In genomic region chr7:37433166-37433565, GRCh38 we compare ENCODE assay signal across 10 cellular contexts. TPM values are rescaled to one million over a fixed set of nuclear protein-coding genes. Genes with fewer than 3 reads are reported as not detected.
A peak's percentile ranks its signal among the peaks of the same experiment; 100 is the strongest.
DNase-seq lines count a peak whose midpoint lies in the region; ATAC-seq, FAIRE-seq and TF ChIP-seq lines count a peak whose summit lies in the region.
"Had no signal": no experiment of that assay in that cellular context is flagged by ENCODE, and none has a peak within 500 bp of the region (broad histone marks: within the 10 kb centered on the region; RNA-seq: fewer than 3 reads in every experiment).

No MANE protein-coding gene starts in this region.

- H3K4me3 ChIP-seq in A549 = no peak overlapping the region
- H3K4me3 ChIP-seq in CD4-positive, alpha-beta memory T cell (ENCODE audit: low read length in 2 of 2) = no peak overlapping the region
- no peak overlapping the region for H3K4me3 ChIP-seq in pancreas

- TF ChIP-seq EP300 in A549 (IDR thresholded peaks at IDR 0.05) = no peak

- CTCF ChIA-PET in A549 (lab: Yijun Ruan, JAX) = no interaction called here
- CTCF ChIA-PET in CD4-positive, alpha-beta memory T cell (lab: Charles Lee; ENCODE audit: partially characterized antibody) = no interaction called here

- peak overlapping the region in 4 of 8 donors; percentile 31 to 73 (median 70) for H3K4me3 Mint-ChIP-seq in CD4-positive, alpha-beta memory T cell
- H3K4me3 Mint-ChIP-seq in HFFc6 = no peak overlapping the region

- TF ChIP-seq CTCF in A549 (IDR thresholded peaks at IDR 0.05) = 0 out of 3 replicates have a peak, but pooled peaks have one; percentile 9
- TF ChIP-seq CTCF in pancreas (IDR thresholded peaks at IDR 0.05) = no peak
- no peak for TF ChIP-seq CTCF in HFFc6 (IDR thresholded peaks at IDR 0.05)

- peaks cover 55 to 79% (median 64%) of the 10 kb centered on the region in 4 donors for H3K4me1 Mint-ChIP-seq in CD4-positive, alpha-beta memory T cell
- no peaks in the 10 kb centered on the region for H3K4me1 Mint-ChIP-seq in HFFc6 (ENCODE audit: low read depth)

- peak in 1 of 2 experiments; percentile 18 for DNase-seq in A549 (ENCODE audit: low read depth in 1 of 2, low spot score in 1 of 2)
- DNase-seq in CD4-positive, alpha-beta memory T cell = no peak
- DNase-seq in RKO (ENCODE audit: low spot score) = peak; percentile 1
- no peak for DNase-seq in left ventricle myocardium superior
- no peak for DNase-seq in AG08396 (ENCODE audit: low spot score)
- DNase-seq in pancreas = no peak
- DNase-seq in HFFc6 = no peak
- DNase-seq: DMS79 treated with DMSO at 0.1 percent for 48 hours, kidney glomerular epithelial cell, NCI-H226 had no signal

- H3K27ac ChIP-seq in A549 (no peak overlapping the region), pancreas (no peak overlapping the region)
- H3K27ac ChIP-seq in CD4-positive, alpha-beta memory T cell (ENCODE audit: low read depth, low read length) = no peak overlapping the region

- H3K4me2 ChIP-seq in A549 = no peak overlapping the region

- intact Hi-C loops in CD4-positive, alpha-beta memory T cell (cut with micrococcal nuclease) = loop anchor here (2.0 kb wide), 1 partner anchor 16 kb away; the partner anchor contains the start of gene ELMO1
- intact Hi-C loops in left ventricle myocardium superior (cut with micrococcal nuclease) (no loop called here), pancreas (cut with DNase I) (no loop called here)

- no peak for TF ChIP-seq POLR2A in A549 (IDR thresholded peaks at IDR 0.05; ENCODE audit: low read length)

- WGBS in A549 (ENCODE audit: missing lambda C conversion rate) = 60% methylated on average over 3 of the region's 3 CpGs
- WGBS in pancreas, 2 donors = 59 to 72% methylated on average over 3 of the region's 3 CpGs

- H3K27ac Mint-ChIP-seq in CD4-positive, alpha-beta memory T cell = peak overlapping the region in 5 of 7 donors; percentile 21 to 76 (median 61)
- no peak overlapping the region for H3K27ac Mint-ChIP-seq in HFFc6

- peak in 1 of 2 experiments; percentile 27; a peak in 1 of 5 replicates for TF ChIP-seq RAD21 in A549 (conservative IDR thresholded peaks at IDR 0.05 in 1 of 2, IDR thresholded peaks at IDR 0.05 in 1 of 2)

- H3K27me3 Mint-ChIP-seq in CD4-positive, alpha-beta memory T cell = no peaks in the 10 kb centered on the region
- H3K27me3 Mint-ChIP-seq in HFFc6 (ENCODE audit: insufficient read depth) = peaks cover 4% of the 10 kb centered on the region

- H3K9me3 ChIP-seq in A549 (no peaks in the 10 kb centered on the region), pancreas (no peaks in the 10 kb centered on the region)
- no peaks in the 10 kb centered on the region for H3K9me3 ChIP-seq in CD4-positive, alpha-beta memory T cell (ENCODE audit: control insufficient read depth in 1 of 2, low read length in 2 of 2)

- peaks cover 14% of the 10 kb centered on the region for H3K36me3 ChIP-seq in CD4-positive, alpha-beta memory T cell (ENCODE audit: insufficient read depth, low read length)
- H3K36me3 ChIP-seq in pancreas = no peaks in the 10 kb centered on the region

- POLR2A ChIA-PET in A549 (lab: Yijun Ruan, JAX) = no interaction called here
- POLR2A ChIA-PET in CD4-positive, alpha-beta memory T cell (lab: Charles Lee; ENCODE audit: partially characterized antibody) = no interaction called here

- no peaks in the 10 kb centered on the region for H3K27me3 ChIP-seq in CD4-positive, alpha-beta memory T cell (ENCODE audit: insufficient read depth, low read length)
- H3K27me3 ChIP-seq in pancreas = no peaks in the 10 kb centered on the region

- peak; percentile 55 to 56; a peak in 1 of 6 replicates for ATAC-seq in A549
- peak; percentile 27 for ATAC-seq in left ventricle myocardium superior
- no peak for ATAC-seq in pancreas

- H3K9me3 Mint-ChIP-seq in CD4-positive, alpha-beta memory T cell = no peaks in the 10 kb centered on the region
- H3K9me3 Mint-ChIP-seq in HFFc6 = peaks cover 15% of the 10 kb centered on the region

- FAIRE-seq in A549 (lab: Jason Lieb, UNC) (no peak), pancreas (lab: Jason Lieb, UNC) (no peak)

- H3K4me1 ChIP-seq in A549 (peaks cover 4% of the 10 kb centered on the region; the same call in 1 of the 3 replicates), pancreas (no peaks in the 10 kb centered on the region)
- H3K4me1 ChIP-seq in CD4-positive, alpha-beta memory T cell (ENCODE audit: insufficient read depth, low read length) = peaks cover 46% of the 10 kb centered on the region

- H3K36me3 Mint-ChIP-seq in CD4-positive, alpha-beta memory T cell = peaks cover 27 to 32% of the 10 kb centered on the region in 2 donors
- 0 out of 2 replicates have a peak, but pooled peaks cover 4% of the 10 kb centered on the region for H3K36me3 Mint-ChIP-seq in HFFc6 (ENCODE audit: low read depth)

TF ChIP-seq in A549, 52 proteins besides CTCF, POLR2A, EP300 and RAD21:
- TF ChIP-seq CBX2 (IDR thresholded peaks at IDR 0.05; ENCODE audit: borderline replicate concordance, low read depth) = no peak
- TF ChIP-seq SMC3 (IDR thresholded peaks at IDR 0.05) = 0 out of 3 replicates have a peak, but pooled peaks have one; percentile 23
- no peak for TF ChIP-seq E2F6 (IDR thresholded peaks at IDR 0.05; ENCODE audit: borderline replicate concordance, low read depth)
- no peak for TF ChIP-seq FOSB (CRISPR knock-in tag; IDR thresholded peaks at IDR 0.05)
- no peak for TF ChIP-seq RARB (CRISPR knock-in tag; IDR thresholded peaks at IDR 0.05)
- no peak for TF ChIP-seq HOXB5 (CRISPR knock-in tag; IDR thresholded peaks at IDR 0.05)
- no peak for TF ChIP-seq NPAS2 (CRISPR knock-in tag; IDR thresholded peaks at IDR 0.05; ENCODE audit: borderline replicate concordance)
- TF ChIP-seq RNF2 (IDR thresholded peaks at IDR 0.05; ENCODE audit: borderline replicate concordance, low read depth) = no peak
- no peak for TF ChIP-seq SREBF2 (IDR thresholded peaks at IDR 0.05)

RNA-seq across cellular contexts. Expression of gene ELMO1, which starts 15.5 kb away (rescaled TPM):
- polyA plus RNA-seq in A549 (2011; rRNA removed) (6.1 and 13.3 TPM in 2 replicates), A549 (2017; fragmentation: RNase III; extraction: RNeasy Plus Mini Kit Qiagen cat#74134 plus additional on column Dnase treatment) (2.3 to 3.2 TPM (median 2.6 TPM) in 3 replicates), pancreas (10 to 100 TPM in 1 of 2 donors, 1 to 10 TPM in 1; 7.1 to 20.6 TPM)
- 1.3 and 1.8 TPM in 2 replicates for polyA plus RNA-seq in A549 (2012; cell fraction: cytosol; rRNA removed)
- polyA plus RNA-seq in A549 (2012; cell fraction: nucleus; rRNA removed) = 1.4 and 4.0 TPM in 2 replicates
- 27.3 and 29.8 TPM in 2 replicates for polyA minus RNA-seq in A549 (2011; rRNA and poly(A)+ RNA removed)
- 100 to 1,000 TPM; 123 to 131 TPM for total RNA-seq in CD4-positive, alpha-beta memory T cell
- 10 to 100 TPM; 45.1 to 99.4 TPM for polyA plus RNA-seq in CD4-positive, alpha-beta memory T cell
- total RNA-seq in left ventricle myocardium superior (13.0 TPM), pancreas (10 to 100 TPM in 2 of 6 donors, 1 to 10 TPM in 4; 3.0 to 13.5 (median 4.9) TPM)
- not detected for total RNA-seq in HFFc6 (2021; fragmentation: NEBNext Ultra II Directional; extraction: Animal tissue kit (Norgen Biotek cat#: 25700))

Comparison
In these comparisons a context has a peak if more than half of its experiments do, and no peak if none do; other contexts are left out.
1. ATAC-seq: peak in A549 (2 of 2) and left ventricle myocardium superior (single experiment); none in pancreas (0 of 4).